Comparison of ENCODE assay signal across 21 cellular contexts in genomic region chr9:124932355-124932754, GRCh38. TPM values are rescaled to one million over a fixed set of nuclear protein-coding genes. Genes with fewer than 3 reads are reported as not detected.
DNase-seq lines count a peak whose midpoint lies in the region; ATAC-seq and TF ChIP-seq lines count a peak whose summit lies in the region.
"Had no signal": no experiment of that assay in that cellular context is flagged by ENCODE, and none has a peak within 500 bp of the region (broad histone marks: within the 10 kb centered on the region; RNA-seq: fewer than 3 reads in every experiment).

No MANE protein-coding gene starts in this region.

- TF ChIP-seq CTCF in neutrophil (IDR thresholded peaks at IDR 0.05) = no peak
- TF ChIP-seq CTCF in gastrocnemius medialis (IDR thresholded peaks at IDR 0.05 in 4 of 5, conservative IDR thresholded peaks at IDR 0.05 in 1 of 5) = no peak

- H3K9me3 ChIP-seq in neutrophil = no peaks in the 10 kb centered on the region
- H3K9me3 ChIP-seq in gastrocnemius medialis = no peaks in the 10 kb centered on the region
- H3K9me3 ChIP-seq: MG63, SK-N-SH had no signal

- no peak overlapping the region for H3K4me3 ChIP-seq in neutrophil (ENCODE audit: low read depth in 1 of 2, low read length in 1 of 2)
- H3K4me3 ChIP-seq in gastrocnemius medialis = no peak overlapping the region
- H3K4me3 ChIP-seq: GM23338, MG63 had no signal

- H3K27me3 ChIP-seq in neutrophil (no peaks in the 10 kb centered on the region), gastrocnemius medialis (no peaks in the 10 kb centered on the region)
- H3K27me3 ChIP-seq: MG63 had no signal

- TF ChIP-seq POLR2A in gastrocnemius medialis (IDR thresholded peaks at IDR 0.05) = no peak

- H3K27ac ChIP-seq in neutrophil (peak overlapping the region; percentile 75), gastrocnemius medialis (no peak overlapping the region)

- H3K36me3 ChIP-seq in neutrophil = peaks cover 78% of the 10 kb centered on the region
- peaks cover 0 to 83% of the 10 kb centered on the region in 2 donors for H3K36me3 ChIP-seq in gastrocnemius medialis

- H3K4me1 ChIP-seq in neutrophil (ENCODE audit: control insufficient read depth in 1 of 2, insufficient read depth in 1 of 2, low read depth in 1 of 2, low read length in 1 of 2) = peaks cover 13 to 17% of the 10 kb centered on the region in 2 experiments
- no peaks in the 10 kb centered on the region for H3K4me1 ChIP-seq in gastrocnemius medialis

- ATAC-seq in gastrocnemius medialis = no peak
- ATAC-seq: GM23338, HCT116 had no signal

- DNase-seq in GF-D8 (lab: John Stamatoyannopoulos, UW) (peak; percentile 37), NCI-H82 (lab: John Stamatoyannopoulos, UW) (peak; percentile 68), SKM-1 treated with dmso at 0.1 percent for 144 hours (lab: John Stamatoyannopoulos, UW; ENCODE audit: unreplicated experiment) (peak; percentile 20), cerebellum (ENCODE audit: low spot score) (no peak), gastrocnemius medialis (no peak)
- no peak for DNase-seq in stimulated activated naive CD4-positive, alpha-beta T cell treated with Interleukin-2 at 50 U/mL for 16 hours (lab: John Stamatoyannopoulos, UW)
- DNase-seq: ACHN; CD4-positive, CD25-positive, alpha-beta regulatory T cell; COR-L47; Karpas-422; MG63; NCI-H187; NCI-H2107; NCI-H226; NCI-H524; OCI-M1; Right ventricle myocardium superior; SK-N-SH had no signal

- in situ Hi-C loops in gastrocnemius medialis (cut with MboI; ENCODE audit: low sequenced_read_pairs in 4 of 4) = loop anchor here in 1 of 4 donors (25.0 kb wide), 1 partner anchor 205 kb away; the partner anchor contains the start of gene SCAI

- intact Hi-C loops in gastrocnemius medialis (cut with DNase I; ENCODE audit: low total_unique reads) = no loop called here

RNA-seq across cellular contexts. Expression of gene GOLGA1, which starts 8.5 kb away (rescaled TPM):
- 19.0 TPM for total RNA-seq in cerebellum
- 10 to 100 TPM; 12.2 to 20.5 (median 18.6) TPM for total RNA-seq in gastrocnemius medialis

Comparison
In these comparisons a context has a peak if more than half of its experiments do, and no peak if none do; other contexts are left out.
1. DNase-seq: peak in GF-D8 (single experiment), NCI-H82 (single experiment) and SKM-1 treated with dmso at 0.1 percent for 144 hours (single experiment); none in stimulated activated naive CD4-positive, alpha-beta T cell treated with Interleukin-2 at 50 U/mL for 16 hours (single experiment), cerebellum (single experiment) and gastrocnemius medialis (0 of 2).